1 cellular context compared by ENCODE assay signal in the genomic region with DNA sequence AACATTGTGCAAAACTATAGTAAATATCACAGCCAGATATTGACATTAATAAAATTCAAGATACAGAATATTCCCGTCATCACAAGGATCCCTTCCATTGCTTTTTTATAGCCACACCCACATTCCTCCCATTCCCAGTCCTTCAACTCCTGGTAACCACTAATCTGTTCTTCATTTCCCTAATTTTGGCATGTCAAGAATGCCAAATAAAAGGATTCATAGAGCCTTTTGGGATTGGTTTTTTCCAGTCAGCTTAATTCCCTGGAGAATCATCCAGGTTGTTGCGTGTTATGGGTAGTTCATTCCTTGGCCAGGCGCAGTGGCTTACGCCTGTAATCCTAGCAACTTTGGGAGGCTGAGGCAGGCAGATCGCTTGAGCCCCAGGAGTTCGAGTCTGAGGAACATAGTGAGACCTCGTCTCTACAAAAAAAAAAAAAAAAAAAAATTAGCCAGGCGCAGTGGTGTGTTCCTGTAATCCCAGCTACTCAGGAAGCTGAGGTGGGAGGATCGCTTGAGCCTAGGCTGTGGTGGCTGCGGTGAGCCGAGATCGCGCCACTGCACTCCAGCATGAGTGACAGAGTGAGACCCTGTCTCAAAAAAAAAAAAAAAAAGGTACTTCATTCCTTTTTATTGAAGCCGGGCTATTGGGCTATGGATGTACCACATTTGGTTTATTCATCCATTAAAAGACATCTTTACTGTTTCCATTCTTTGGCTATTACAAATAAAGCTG.
TF ChIP-seq lines count a peak whose summit lies in the region.

No MANE protein-coding gene starts in this region.

TF ChIP-seq in IMR-90, 13 proteins besides CTCF, POLR2A, EP300 and RAD21:
- no peak for TF ChIP-seq NFE2L2 (IDR thresholded peaks at IDR 0.05; ENCODE audit: low read depth, low read length)
- TF ChIP-seq FOS (IDR thresholded peaks at IDR 0.05; ENCODE audit: low read depth, low read length), result no peak
- TF ChIP-seq MAFK (IDR thresholded peaks at IDR 0.05; ENCODE audit: low read depth, low read length), result no peak
- TF ChIP-seq RCOR1 (IDR thresholded peaks at IDR 0.05; ENCODE audit: insufficient replicate concordance, low read length), result no peak
